In the genomic region with DNA sequence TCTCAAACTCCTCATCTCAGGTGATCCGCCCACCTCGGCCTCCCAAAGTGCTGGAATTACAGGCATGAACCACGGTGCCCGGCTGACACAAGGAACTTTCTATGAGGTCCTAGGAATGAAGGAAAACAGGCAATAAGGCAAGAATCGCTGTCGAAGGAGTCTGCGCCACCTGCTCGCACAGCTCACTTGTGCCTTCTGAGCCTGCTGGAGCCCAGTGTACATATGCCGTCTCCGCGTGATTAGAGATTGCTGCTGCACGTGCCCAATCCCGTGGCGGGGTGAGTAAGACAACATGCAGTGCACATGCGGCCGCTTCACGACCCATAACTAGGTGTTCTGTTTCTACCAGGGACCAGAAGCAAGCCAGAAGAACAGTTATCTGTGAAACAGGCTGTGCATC, we compare ENCODE assay signal across 19 cellular contexts. TPM values are rescaled to one million over a fixed set of nuclear protein-coding genes. Genes with fewer than 3 reads are reported as not detected.
A peak's percentile ranks its signal among the peaks of the same experiment; 100 is the strongest.
DNase-seq lines count a peak whose midpoint lies in the region; ATAC-seq, FAIRE-seq and TF ChIP-seq lines count a peak whose summit lies in the region.
"Had no signal": no experiment of that assay in that cellular context is flagged by ENCODE, and none has a peak within 500 bp of the region (broad histone marks: within the 10 kb centered on the region; RNA-seq: fewer than 3 reads in every experiment).

No MANE protein-coding gene starts in this region.

- no peaks in the 10 kb centered on the region for H3K79me2 ChIP-seq in K562 (ENCODE audit: control insufficient read depth, insufficient read depth, low read length)

- TF ChIP-seq CTCF in heart right ventricle (IDR thresholded peaks at IDR 0.05) (no peak), K562 (IDR thresholded peaks at IDR 0.05 in 2 of 3, conservative IDR thresholded peaks at IDR 0.05 in 1 of 3; ENCODE audit: insufficient read depth in 2 of 3, low read depth in 1 of 3, low read length in 3 of 3) (no peak), upper lobe of right lung (IDR thresholded peaks at IDR 0.05) (no peak), esophagus squamous epithelium (IDR thresholded peaks at IDR 0.05) (no peak)

- no peaks in the 10 kb centered on the region for H3K9me3 ChIP-seq in heart right ventricle
- no peaks in the 10 kb centered on the region for H3K9me3 ChIP-seq in K562 (replicated peaks; ENCODE audit: control insufficient read depth, insufficient read depth, low read depth, low read length)
- H3K9me3 ChIP-seq in upper lobe of right lung: no peaks in the 10 kb centered on the region
- no peaks in the 10 kb centered on the region for H3K9me3 ChIP-seq in esophagus squamous epithelium
- H3K9me3 ChIP-seq: MG63 had no signal

- TF ChIP-seq EP300 in K562 (IDR thresholded peaks at IDR 0.05; ENCODE audit: low read length): no peak

- ATAC-seq in left cardiac atrium (no peak), heart right ventricle (no peak), K562 (no peak), upper lobe of right lung (no peak), esophagus mucosa (no peak)

- POLR2A ChIA-PET in K562 (lab: Yijun Ruan, JAX): interaction anchor here (0.5 to 1.2 kb wide), 2 partner anchors 14 to 34 kb away, joined by 3 read pairs; no protein-coding TSS in a partner anchor

- H4K20me1 ChIP-seq in K562 (replicated peaks; ENCODE audit: control insufficient read depth, insufficient read depth, low read length): no peaks in the 10 kb centered on the region
- H4K20me1 ChIP-seq: BLaER1 had no signal

- WGBS in heart right ventricle, 2 donors: 93 to 94% methylated on average over 17 of the region's 17 CpGs
- 66% methylated on average over 17 of the region's 17 CpGs for WGBS in K562 (ENCODE audit: insufficient coverage, low coverage, missing lambda C conversion rate)
- 87 to 95% methylated on average over 14 to 17 of the region's 17 CpGs for WGBS in esophagus squamous epithelium, 2 donors

- no peak overlapping the region for H3K4me3 ChIP-seq in heart right ventricle
- no peak overlapping the region for H3K4me3 ChIP-seq in K562
- no peak overlapping the region for H3K4me3 ChIP-seq in upper lobe of right lung
- H3K4me3 ChIP-seq in esophagus squamous epithelium: no peak overlapping the region
- H3K4me3 ChIP-seq: BLaER1, MG63 had no signal

- TF ChIP-seq POLR2A in K562 (conservative IDR thresholded peaks at IDR 0.05): no peak
- TF ChIP-seq POLR2A in esophagus squamous epithelium (IDR thresholded peaks at IDR 0.05): no peak

- BruUV-seq in K562 (replicated peaks; lab: Mats Ljungman, UMichigan): no TSS peak

- H3K9me1 ChIP-seq in K562 (ENCODE audit: control insufficient read depth, insufficient read depth, low read length): no peaks in the 10 kb centered on the region

- in situ Hi-C loops in K562 (cut with MboI): no loop called here

- H3K27me3 ChIP-seq in heart right ventricle (peaks cover 0 to 6% (median 0%) of the 10 kb centered on the region in 7 donors), K562 (ENCODE audit: control insufficient read depth in 2 of 2, insufficient read depth in 2 of 2, low read length in 2 of 2) (no peaks in the 10 kb centered on the region), upper lobe of right lung (no peaks in the 10 kb centered on the region), esophagus squamous epithelium (no peaks in the 10 kb centered on the region)
- H3K27me3 ChIP-seq: BLaER1, MG63 had no signal

- no peaks in the 10 kb centered on the region for H3K36me3 ChIP-seq in heart right ventricle
- H3K36me3 ChIP-seq in K562 (ENCODE audit: control insufficient read depth, insufficient read depth, low read length): no peaks in the 10 kb centered on the region
- H3K36me3 ChIP-seq in upper lobe of right lung: no peaks in the 10 kb centered on the region
- H3K36me3 ChIP-seq in esophagus squamous epithelium: no peaks in the 10 kb centered on the region
- H3K36me3 ChIP-seq: BLaER1, MG63 had no signal

- H3K4me2 ChIP-seq in K562 (ENCODE audit: insufficient read depth, low read length): no peak overlapping the region
- H3K4me2 ChIP-seq: BLaER1 had no signal

- no peak for TF ChIP-seq RAD21 in K562 (CRISPR knock-in tag; conservative IDR thresholded peaks at IDR 0.05 in 1 of 2, IDR thresholded peaks at IDR 0.05 in 1 of 2)

- no peak overlapping the region for H2AFZ ChIP-seq in K562 (ENCODE audit: low read depth, low read length)

- intact Hi-C loops in left cardiac atrium (cut with DNase I) (no loop called here), heart right ventricle (cut with DNase I) (no loop called here), K562 (cut with micrococcal nuclease) (no loop called here), upper lobe of right lung (cut with DNase I) (no loop called here), esophagus squamous epithelium (cut with DNase I) (no loop called here)

- H3K27ac ChIP-seq in heart right ventricle: no peak overlapping the region
- H3K27ac ChIP-seq in K562 (ENCODE audit: extremely low read depth, low read depth, low read length): no peak overlapping the region
- no peak overlapping the region for H3K27ac ChIP-seq in upper lobe of right lung
- H3K27ac ChIP-seq in esophagus squamous epithelium: no peak overlapping the region
- H3K27ac ChIP-seq: BLaER1 had no signal

- H3K4me1 ChIP-seq in heart right ventricle: peaks cover 0 to 17% (median 13%) of the 10 kb centered on the region in 9 donors
- peaks cover 12 to 15% of the 10 kb centered on the region in 2 experiments; a peak in 4 of 5 replicates for H3K4me1 ChIP-seq in K562 (replicated peaks in 1 of 2; ENCODE audit: control insufficient read depth in 2 of 2, insufficient read depth in 2 of 2, low read length in 2 of 2)
- H3K4me1 ChIP-seq in upper lobe of right lung: peaks cover 7% of the 10 kb centered on the region
- H3K4me1 ChIP-seq in esophagus squamous epithelium: peaks cover 0 to 18% (median 9%) of the 10 kb centered on the region in 3 donors

- DNase-seq in left cardiac atrium: peak; percentile 3
- no peak for DNase-seq in heart right ventricle
- no peak for DNase-seq in K562 (ENCODE audit: extremely low read depth in 1 of 4, low spot score in 3 of 4)
- DNase-seq in mesenteric fat pad (ENCODE audit: low spot score): peak; percentile 80
- DNase-seq in upper lobe of right lung: peak; percentile 48
- no peak for DNase-seq in esophagus squamous epithelium (lab: John Stamatoyannopoulos, UW)
- DNase-seq in activated CD4-positive, alpha-beta T cell treated with anti-CD3 and anti-CD28 coated beads for 48 hours: no peak
- DNase-seq: CD4-positive, CD25-positive, alpha-beta regulatory T cell; DMS53; KG1; MG63; NCI-H2029; NCI-H2227 treated with DMSO at 0.1 percent for 48 hours; NCI-H748 treated with DMSO at 0.1 percent for 48 hours had no signal

- H3K9ac ChIP-seq in K562 (ENCODE audit: insufficient read depth in 1 of 2, low read depth in 2 of 2, low read length in 2 of 2): no peak overlapping the region
- H3K9ac ChIP-seq: BLaER1 had no signal

- CTCF ChIA-PET in K562 (lab: Yijun Ruan, JAX; ENCODE audit: low intra/inter-chr PET ratio): no interaction called here

- FAIRE-seq in K562 (lab: Jason Lieb, UNC): no peak
- FAIRE-seq: G401.6, H54, RCC 7860 had no signal

TF ChIP-seq in K562, 482 proteins besides CTCF, POLR2A, EP300 and RAD21 (continues in another document):
- no peak for TF ChIP-seq SRSF9 (IDR thresholded peaks at IDR 0.05; ENCODE audit: borderline replicate concordance, low read depth, low read length)
- TF ChIP-seq, protein P1, sequence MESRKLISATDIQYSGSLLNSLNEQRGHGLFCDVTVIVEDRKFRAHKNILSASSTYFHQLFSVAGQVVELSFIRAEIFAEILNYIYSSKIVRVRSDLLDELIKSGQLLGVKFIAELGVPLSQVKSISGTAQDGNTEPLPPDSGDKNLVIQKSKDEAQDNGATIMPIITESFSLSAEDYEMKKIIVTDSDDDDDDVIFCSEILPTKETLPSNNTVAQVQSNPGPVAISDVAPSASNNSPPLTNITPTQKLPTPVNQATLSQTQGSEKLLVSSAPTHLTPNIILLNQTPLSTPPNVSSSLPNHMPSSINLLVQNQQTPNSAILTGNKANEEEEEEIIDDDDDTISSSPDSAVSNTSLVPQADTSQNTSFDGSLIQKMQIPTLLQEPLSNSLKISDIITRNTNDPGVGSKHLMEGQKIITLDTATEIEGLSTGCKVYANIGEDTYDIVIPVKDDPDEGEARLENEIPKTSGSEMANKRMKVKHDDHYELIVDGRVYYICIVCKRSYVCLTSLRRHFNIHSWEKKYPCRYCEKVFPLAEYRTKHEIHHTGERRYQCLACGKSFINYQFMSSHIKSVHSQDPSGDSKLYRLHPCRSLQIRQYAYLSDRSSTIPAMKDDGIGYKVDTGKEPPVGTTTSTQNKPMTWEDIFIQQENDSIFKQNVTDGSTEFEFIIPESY (CRISPR knock-in tag; IDR thresholded peaks at IDR 0.05): peak; percentile 79

RNA-seq across cellular contexts. Expression of gene H3-3A, which starts 24.3 kb away (rescaled TPM):
- total RNA-seq in left cardiac atrium (100 to 1,000 TPM; 285 to 316 TPM), heart right ventricle (100 to 1,000 TPM; 259 to 374 (median 304) TPM), K562 (2014; rRNA removed) (412 and 510 TPM in 2 replicates), K562 (2014; rRNA removed; fragmentation: Illumina TruSeq; extraction: Trizol) (517 and 565 TPM in 2 replicates), K562 (2015; rRNA removed; fragmentation: Illumina TruSeq; extraction: Trizol) (394 and 426 TPM in 2 replicates), K562 (2021) (808 and 835 TPM in 2 replicates), mesenteric fat pad (321 TPM), upper lobe of right lung (435 TPM), esophagus mucosa (457 TPM), esophagus squamous epithelium (100 to 1,000 TPM; 358 to 544 (median 443) TPM)
- polyA plus RNA-seq in heart right ventricle (100 to 1,000 TPM; 427 to 452 TPM), K562 (2011; rRNA removed) (812 and 877 TPM in 2 replicates), K562 (2014; fragmentation: Illumina TruSeq; extraction: Trizol) (758 and 923 TPM in 2 replicates), K562 (2014; fragmentation: Nextera tagmentation; extraction: Ambion mirVana) (100 to 1,000 TPM; 543 to 591 TPM), K562 (2014; rRNA removed) (975 and 1,083 TPM in 2 replicates)
- 33.3 and 126 TPM in 2 replicates for total RNA-seq in K562 (2011; cell fraction: chromatin; rRNA removed; ENCODE audit: low replicate concordance)
- total RNA-seq in K562 (2011; cell fraction: nucleolus; rRNA removed): 45.1 and 46.9 TPM in 2 replicates
- total RNA-seq in K562 (2011; cell fraction: nucleoplasm; rRNA removed): 88.2 and 158 TPM in 2 replicates
- polyA plus RNA-seq in K562 (2011; cell fraction: cytosol; rRNA removed): 605 and 678 TPM in 2 replicates
- polyA plus RNA-seq in K562 (2011; cell fraction: nucleus; rRNA removed): 136 and 194 TPM in 2 replicates
- 834 and 880 TPM in 2 replicates for polyA plus RNA-seq in K562 (2012)
- 127 and 157 TPM in 2 replicates for polyA minus RNA-seq in K562 (2011; rRNA and poly(A)+ RNA removed)
- polyA minus RNA-seq in K562 (2011; cell fraction: cytosol; rRNA and poly(A)+ RNA removed): 116 and 160 TPM in 2 replicates
- polyA minus RNA-seq in K562 (2011; cell fraction: nucleus; rRNA and poly(A)+ RNA removed): 24.4 and 52.3 TPM in 2 replicates

Comparison
In these comparisons a context has a peak if more than half of its experiments do, and no peak if none do; other contexts are left out.
1. DNase-seq: peak in left cardiac atrium (single experiment), mesenteric fat pad (single experiment) and upper lobe of right lung (single experiment); none in heart right ventricle (0 of 2), K562 (0 of 4), esophagus squamous epithelium (single experiment) and activated CD4-positive, alpha-beta T cell treated with anti-CD3 and anti-CD28 coated beads for 48 hours (single experiment).